Comparison of ENCODE assay signal across 16 cellular contexts in genomic region chr17:10993126-10993525, GRCh38.
A peak's percentile ranks its signal among the peaks of the same experiment; 100 is the strongest.
DNase-seq lines count a peak whose midpoint lies in the region; ATAC-seq and TF ChIP-seq lines count a peak whose summit lies in the region.
"Had no signal": no experiment of that assay in that cellular context is flagged by ENCODE, and none has a peak within 500 bp of the region (broad histone marks: within the 10 kb centered on the region; RNA-seq: fewer than 3 reads in every experiment).

No MANE protein-coding gene starts in this region.

- intact Hi-C loops in heart right ventricle (cut with DNase I) (no loop called here), left cardiac atrium (cut with DNase I) (no loop called here), A673 (cut with micrococcal nuclease; ENCODE audit: unreplicated experiment) (no loop called here), Caco-2 (cut with micrococcal nuclease; ENCODE audit: unreplicated experiment) (no loop called here)

- H3K4me3 ChIP-seq in heart right ventricle, result no peak overlapping the region
- H3K4me3 ChIP-seq in A673 (ENCODE audit: low read depth, low read length, poor library complexity, severe bottlenecking), result no peak overlapping the region
- no peak overlapping the region for H3K4me3 ChIP-seq in Caco-2 (ENCODE audit: low read depth, low read length)

- H3K4me1 ChIP-seq in heart right ventricle (no peaks in the 10 kb centered on the region), A673 (ENCODE audit: insufficient read depth, low read length, poor library complexity, severe bottlenecking) (no peaks in the 10 kb centered on the region), Caco-2 (peaks cover 4% of the 10 kb centered on the region)

- H3K4me1 Mint-ChIP-seq in Caco-2 (ENCODE audit: low read depth, unreplicated experiment) (peaks cover 15% of the 10 kb centered on the region), progenitor cell of endocrine pancreas (ENCODE audit: low read depth) (peaks cover 24% of the 10 kb centered on the region)
- H3K4me1 Mint-ChIP-seq: CD4-positive, CD25-positive, alpha-beta regulatory T cell had no signal

- POLR2A ChIA-PET in A673 (lab: Charles Lee; ENCODE audit: low non-redundant PET), result no interaction called here
- POLR2A ChIA-PET in Caco-2 (lab: Charles Lee), result no interaction called here

- ATAC-seq in heart right ventricle (peak in 5 of 8 donors; percentile 20 to 78 (median 58)), left cardiac atrium (no peak), GM21528 (IDR thresholded peaks at IDR 0.05; ENCODE audit: low FRiP score, unreplicated experiment) (no peak), GM19452 (IDR thresholded peaks at IDR 0.05; ENCODE audit: unreplicated experiment) (no peak)
- ATAC-seq: HCT116 had no signal

- H3K27ac Mint-ChIP-seq in Caco-2 (ENCODE audit: unreplicated experiment) (peak overlapping the region; percentile 71), progenitor cell of endocrine pancreas (peak overlapping the region; percentile 30)
- H3K27ac Mint-ChIP-seq: CD4-positive, CD25-positive, alpha-beta regulatory T cell had no signal

- H3K9me3 Mint-ChIP-seq in Caco-2 (ENCODE audit: unreplicated experiment) (no peaks in the 10 kb centered on the region), progenitor cell of endocrine pancreas (ENCODE audit: low read depth) (no peaks in the 10 kb centered on the region)

- no peak overlapping the region for H3K4me3 Mint-ChIP-seq in Caco-2 (ENCODE audit: unreplicated experiment)
- H3K4me3 Mint-ChIP-seq in progenitor cell of endocrine pancreas (ENCODE audit: low read depth), result no peak overlapping the region
- H3K4me3 Mint-ChIP-seq: CD4-positive, CD25-positive, alpha-beta regulatory T cell had no signal

- H3K27me3 Mint-ChIP-seq in Caco-2 (ENCODE audit: insufficient read depth, unreplicated experiment) (no peaks in the 10 kb centered on the region), progenitor cell of endocrine pancreas (peaks cover 22% of the 10 kb centered on the region)
- H3K27me3 Mint-ChIP-seq: CD4-positive, CD25-positive, alpha-beta regulatory T cell had no signal

- H3K9me3 ChIP-seq in heart right ventricle (no peaks in the 10 kb centered on the region), A673 (ENCODE audit: low read depth, low read length, poor library complexity, severe bottlenecking) (no peaks in the 10 kb centered on the region), Caco-2 (no peaks in the 10 kb centered on the region)

- peaks cover 0 to 20% (median 2%) of the 10 kb centered on the region in 7 donors for H3K27me3 ChIP-seq in heart right ventricle
- H3K27me3 ChIP-seq in A673 (replicated peaks; ENCODE audit: insufficient read depth, low read depth, low read length, poor library complexity), result peaks cover 1% of the 10 kb centered on the region
- no peaks in the 10 kb centered on the region for H3K27me3 ChIP-seq in Caco-2 (replicated peaks; ENCODE audit: control insufficient read depth, insufficient read depth, low read length)

- CTCF ChIA-PET in A673 (lab: Charles Lee), result no interaction called here
- CTCF ChIA-PET in Caco-2 (lab: Charles Lee), result no interaction called here

- BruUV-seq in A673 (replicated peaks; lab: Mats Ljungman, UMichigan) (no TSS peak), Caco-2 (replicated peaks; lab: Mats Ljungman, UMichigan) (no TSS peak)

- TF ChIP-seq CTCF in heart right ventricle (IDR thresholded peaks at IDR 0.05) (no peak), A673 (conservative IDR thresholded peaks at IDR 0.05; ENCODE audit: low read depth, low read length) (no peak), Caco-2 (IDR thresholded peaks at IDR 0.05; ENCODE audit: insufficient read depth in 1 of 2, low read depth in 1 of 2, low read length in 1 of 2, severe bottlenecking in 1 of 2, unreplicated experiment in 1 of 2) (no peak), progenitor cell of endocrine pancreas (IDR thresholded peaks at IDR 0.05; ENCODE audit: unreplicated experiment) (no peak)

- no peaks in the 10 kb centered on the region for H3K36me3 Mint-ChIP-seq in Caco-2 (ENCODE audit: insufficient read depth, unreplicated experiment)
- H3K36me3 Mint-ChIP-seq in progenitor cell of endocrine pancreas (ENCODE audit: insufficient read depth), result no peaks in the 10 kb centered on the region
- H3K36me3 Mint-ChIP-seq: CD4-positive, CD25-positive, alpha-beta regulatory T cell had no signal

- 48% methylated on average over 7 of the region's 7 CpGs for WGBS in heart right ventricle, 2 donors

- H3K27ac ChIP-seq in heart right ventricle (no peak overlapping the region), A673 (ENCODE audit: low read depth, low read length, poor library complexity, severe bottlenecking) (no peak overlapping the region)
- H3K27ac ChIP-seq: HL-60 had no signal

- H3K36me3 ChIP-seq in heart right ventricle, result no peaks in the 10 kb centered on the region
- no peaks in the 10 kb centered on the region for H3K36me3 ChIP-seq in A673 (ENCODE audit: insufficient read depth, low read length, poor library complexity, severe bottlenecking)
- no peaks in the 10 kb centered on the region for H3K36me3 ChIP-seq in Caco-2 (ENCODE audit: control insufficient read depth, insufficient read depth, low read length)

- DNase-seq in heart right ventricle (peak; percentile 26 to 34), left cardiac atrium (no peak), A673 (ENCODE audit: low spot score) (peak; percentile 3), Caco-2 (no peak), progenitor cell of endocrine pancreas (ENCODE audit: low spot score, unreplicated experiment) (no peak)
- DNase-seq: Calu3; CD4-positive, CD25-positive, alpha-beta regulatory T cell; DMS153; DMS79 treated with DMSO at 0.1 percent for 48 hours; EL; IMR-90; KBM-7 had no signal

Comparison
In these comparisons a context has a peak if more than half of its experiments do, and no peak if none do; other contexts are left out.
1. ATAC-seq: peak in heart right ventricle (5 of 8); none in left cardiac atrium (0 of 2), GM21528 (single experiment) and GM19452 (single experiment).
2. DNase-seq: peak in heart right ventricle (2 of 2) and A673 (single experiment); none in left cardiac atrium (single experiment), Caco-2 (0 of 2) and progenitor cell of endocrine pancreas (single experiment).